Comparison of ENCODE assay signal across 8 cellular contexts in genomic region chr12:49828143-49829091, GRCh38. TPM values are rescaled to one million over a fixed set of nuclear protein-coding genes. Genes with fewer than 3 reads are reported as not detected.
DNase-seq lines count a peak whose midpoint lies in the region; ATAC-seq and TF ChIP-seq lines count a peak whose summit lies in the region.

Gene NCKAP5L (minus strand): TSS chr12:49828413. CDS start chr12:49804044, 24,369 bp downstream.

- peaks cover 44% of the 10 kb centered on the region for H3K4me1 Mint-ChIP-seq in nephron

- H3K4me3 Mint-ChIP-seq in nephron: peak within 1 kb of the TSS; percentile 95 to 97 (median 96)

- H3K9me3 Mint-ChIP-seq in nephron: no peaks in the 10 kb centered on the region

- TF ChIP-seq CTCF in RWPE1 (conservative IDR thresholded peaks at IDR 0.05; ENCODE audit: low read depth) (no peak), nephron (IDR thresholded peaks at IDR 0.05; ENCODE audit: unreplicated experiment in 3 of 3) (no peak)

- peak within 1 kb of the TSS; percentile 89 to 95 (median 94) for H3K27ac Mint-ChIP-seq in nephron

- DNase-seq in Daoy (ENCODE audit: low read depth) (peak; percentile 99), GOT3 (lab: John Stamatoyannopoulos, UW) (peak; percentile 79), LoVo (ENCODE audit: low spot score) (peak; percentile 98), RWPE1 (ENCODE audit: low spot score) (peak; percentile 99), fibroblast of peridontal ligament (ENCODE audit: extremely low read depth) (peak; percentile 95)
- peak; percentile 90 for DNase-seq in activated effector memory CD4-positive, alpha-beta T cell treated with Interleukin-2 at 50 U/mL for 16 hours
- peak; percentile 96 for DNase-seq in stimulated activated naive CD8-positive, alpha-beta T cell treated with anti-CD3 and anti-CD28 coated beads, Interleukin-15, Interleukin-2, amounts not matched to agents 100 U/mL and 50 U/mL, for 24 hours

- CTCF ChIA-PET in RWPE1 (lab: Yijun Ruan, JAX): interaction anchor here (1.2 kb wide), 1 partner anchor 10 kb away, joined by 3 read pairs; no protein-coding TSS in a partner anchor

- H3K27ac ChIP-seq in RWPE1: peak within 1 kb of the TSS; percentile 91

- no peaks in the 10 kb centered on the region for H3K36me3 Mint-ChIP-seq in nephron (ENCODE audit: low read depth)

- POLR2A ChIA-PET in RWPE1 (lab: Yijun Ruan, JAX; ENCODE audit: low non-redundant PET): interaction anchor here (0.8 kb wide), 1 partner anchor 87 kb away, joined by 3 read pairs; the partner anchor contains the start of gene TMBIM6

- no peaks in the 10 kb centered on the region for H3K27me3 Mint-ChIP-seq in nephron (ENCODE audit: low read depth)

- peak; percentile 97 for ATAC-seq in stimulated activated naive CD8-positive, alpha-beta T cell treated with anti-CD3 and anti-CD28 coated beads, Interleukin-15, Interleukin-2, amounts not matched to agents 100 U/mL and 50 U/mL, for 24 hours

RNA-seq across cellular contexts. Expression of gene NCKAP5L, which starts in this region (rescaled TPM):
- 12.9 and 14.3 TPM in 2 replicates for total RNA-seq in Daoy (2014; rRNA removed; shearing (Covaris generic))

Comparison
In these comparisons a context has a peak if more than half of its experiments do, and no peak if none do; other contexts are left out.
1. Peak in every context shown above with its lines: DNase-seq, ATAC-seq and H3K27ac ChIP-seq.